In the genomic region with DNA sequence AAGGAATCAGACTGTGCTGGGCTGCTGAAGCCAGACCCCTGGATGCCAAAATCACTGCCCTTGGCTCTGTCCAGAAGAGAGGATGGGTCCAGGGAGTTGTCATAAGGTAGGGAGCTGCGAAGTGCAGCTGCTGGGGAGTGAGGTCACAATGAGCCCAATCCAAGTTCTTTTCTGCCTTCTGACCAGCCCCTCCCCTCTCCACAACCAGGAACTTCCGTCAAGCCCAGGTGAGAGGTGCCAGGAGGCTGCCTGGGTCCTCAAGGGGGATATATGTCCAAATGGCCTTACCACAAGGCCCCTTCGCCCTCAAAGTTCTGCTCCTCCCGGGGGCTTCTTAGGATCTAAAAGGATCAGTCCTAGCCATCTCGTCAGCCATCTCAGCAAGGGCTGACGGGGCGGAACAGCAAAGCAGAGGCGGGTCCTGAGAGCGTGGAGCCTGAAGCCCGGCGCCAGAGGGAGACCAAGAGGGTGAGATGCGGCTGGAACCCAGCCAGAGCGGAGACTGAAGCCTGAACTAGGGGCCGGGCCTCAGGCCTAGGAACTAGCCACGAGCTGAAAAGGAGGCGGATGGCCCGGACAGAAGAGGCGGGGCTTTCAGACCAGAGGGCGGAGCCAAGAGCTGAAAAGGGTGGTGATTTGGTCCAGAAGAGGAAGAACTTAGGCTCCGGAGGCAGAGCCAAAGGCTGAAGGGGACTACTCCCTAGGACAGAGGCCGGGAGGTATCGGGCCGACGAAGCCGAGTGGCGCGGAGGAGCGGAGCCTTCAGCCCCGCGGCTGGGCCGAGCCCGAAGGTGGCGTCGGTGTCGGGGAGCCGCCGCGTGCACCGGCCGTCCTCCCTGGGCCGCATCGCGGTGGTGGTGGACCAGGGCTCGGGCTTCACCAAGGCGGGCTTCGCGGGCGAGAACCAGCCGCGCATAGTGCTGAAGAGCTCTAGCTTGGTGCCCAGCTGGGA, we compare ENCODE assay signal across 1 cellular context.
TF ChIP-seq lines count a peak whose summit lies in the region.

A gene (plus strand): TSS at position 651 of the 952 bp plus-strand sequence. CDS start 555 bp downstream, outside the sequence.

TF ChIP-seq in IMR-90, 13 proteins besides CTCF, POLR2A, EP300 and RAD21:
- TF ChIP-seq, protein P1, sequence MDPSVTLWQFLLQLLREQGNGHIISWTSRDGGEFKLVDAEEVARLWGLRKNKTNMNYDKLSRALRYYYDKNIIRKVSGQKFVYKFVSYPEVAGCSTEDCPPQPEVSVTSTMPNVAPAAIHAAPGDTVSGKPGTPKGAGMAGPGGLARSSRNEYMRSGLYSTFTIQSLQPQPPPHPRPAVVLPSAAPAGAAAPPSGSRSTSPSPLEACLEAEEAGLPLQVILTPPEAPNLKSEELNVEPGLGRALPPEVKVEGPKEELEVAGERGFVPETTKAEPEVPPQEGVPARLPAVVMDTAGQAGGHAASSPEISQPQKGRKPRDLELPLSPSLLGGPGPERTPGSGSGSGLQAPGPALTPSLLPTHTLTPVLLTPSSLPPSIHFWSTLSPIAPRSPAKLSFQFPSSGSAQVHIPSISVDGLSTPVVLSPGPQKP (IDR thresholded peaks at IDR 0.05; ENCODE audit: borderline replicate concordance, low read depth, low read length) = no peak
- TF ChIP-seq, protein P2, sequence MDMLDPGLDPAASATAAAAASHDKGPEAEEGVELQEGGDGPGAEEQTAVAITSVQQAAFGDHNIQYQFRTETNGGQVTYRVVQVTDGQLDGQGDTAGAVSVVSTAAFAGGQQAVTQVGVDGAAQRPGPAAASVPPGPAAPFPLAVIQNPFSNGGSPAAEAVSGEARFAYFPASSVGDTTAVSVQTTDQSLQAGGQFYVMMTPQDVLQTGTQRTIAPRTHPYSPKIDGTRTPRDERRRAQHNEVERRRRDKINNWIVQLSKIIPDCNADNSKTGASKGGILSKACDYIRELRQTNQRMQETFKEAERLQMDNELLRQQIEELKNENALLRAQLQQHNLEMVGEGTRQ (IDR thresholded peaks at IDR 0.05; ENCODE audit: low read depth, low read length) = no peak
- TF ChIP-seq CHD1 (IDR thresholded peaks at IDR 0.05; ENCODE audit: low read depth, low read length) (no peak), SMC3 (IDR thresholded peaks at IDR 0.05; ENCODE audit: low read depth, low read length) (peak; percentile 41), NFE2L2 (IDR thresholded peaks at IDR 0.05; ENCODE audit: low read depth, low read length) (no peak), MAFK (IDR thresholded peaks at IDR 0.05; ENCODE audit: low read depth, low read length) (no peak), RCOR1 (IDR thresholded peaks at IDR 0.05; ENCODE audit: insufficient replicate concordance, low read length) (peak; percentile 31), MAZ (IDR thresholded peaks at IDR 0.05; ENCODE audit: borderline replicate concordance, low read depth, low read length) (peak; percentile 13; the same call in 1 of the 2 replicates), MXI1 (IDR thresholded peaks at IDR 0.05; ENCODE audit: borderline replicate concordance, low read depth, low read length) (peak; percentile 62; the same call in 1 of the 2 replicates), BHLHE40 (IDR thresholded peaks at IDR 0.05; ENCODE audit: low read depth, low read length) (no peak), RFX5 (IDR thresholded peaks at IDR 0.05; ENCODE audit: low read depth, low read length) (no peak), FOS (IDR thresholded peaks at IDR 0.05; ENCODE audit: low read depth, low read length) (no peak), CEBPB (IDR thresholded peaks at IDR 0.05; ENCODE audit: low read depth, low read length) (no peak)
